In genomic region chr17:68237369-68238172, GRCh38 we compare ENCODE assay signal across 8 cellular contexts. TPM values are rescaled to one million over a fixed set of nuclear protein-coding genes. Genes with fewer than 3 reads are reported as not detected.
DNase-seq lines count a peak whose midpoint lies in the region; ATAC-seq lines count a peak whose summit lies in the region.
"Not testable (repeated sequence)": the region's sequence is repeated elsewhere in the genome, so short reads cannot be mapped to it uniquely, and the experiment has no call there.

No MANE protein-coding gene starts in this region.

- H3K4me3 Mint-ChIP-seq in IgD-negative memory B cell, result peak overlapping the region; percentile 86 to 94 (median 90)
- peak overlapping the region; percentile 82 for H3K4me3 Mint-ChIP-seq in activated naive CD8-positive, alpha-beta T cell
- H3K4me3 Mint-ChIP-seq in stimulated activated naive B cell treated with anti-CD40 and anti-IgM and Interleukin-4, amounts not matched to agents 10 μg/mL and 1 μg/mL and 100 μg/mL, for 72 hours, result peak overlapping the region; percentile 78 to 83

- H3K4me1 Mint-ChIP-seq in IgD-negative memory B cell, result peaks cover 18 to 49% (median 31%) of the 10 kb centered on the region in 3 donors
- H3K4me1 Mint-ChIP-seq in activated naive CD8-positive, alpha-beta T cell (ENCODE audit: low read depth), result peaks cover 48% of the 10 kb centered on the region
- peaks cover 42 to 68% of the 10 kb centered on the region in 2 donors for H3K4me1 Mint-ChIP-seq in stimulated activated naive B cell treated with anti-CD40 and anti-IgM and Interleukin-4, amounts not matched to agents 10 μg/mL and 1 μg/mL and 100 μg/mL, for 72 hours

- not testable (repeated sequence) for H3K36me3 Mint-ChIP-seq in IgD-negative memory B cell; activated naive CD8-positive, alpha-beta T cell
- peaks cover 24 to 36% of the 10 kb centered on the region in 2 donors for H3K36me3 Mint-ChIP-seq in stimulated activated naive B cell treated with anti-CD40 and anti-IgM and Interleukin-4, amounts not matched to agents 10 μg/mL and 1 μg/mL and 100 μg/mL, for 72 hours

- intact Hi-C loops in left colon (cut with DNase I, micrococcal nuclease), result not testable (repeated sequence)

- not testable (repeated sequence) for H3K9me3 Mint-ChIP-seq in IgD-negative memory B cell; activated naive CD8-positive, alpha-beta T cell (ENCODE audit: low read depth); stimulated activated naive B cell treated with anti-CD40 and anti-IgM and Interleukin-4, amounts not matched to agents 10 μg/mL and 1 μg/mL and 100 μg/mL, for 72 hours

- H3K27me3 Mint-ChIP-seq in IgD-negative memory B cell; activated naive CD8-positive, alpha-beta T cell; stimulated activated naive B cell treated with anti-CD40 and anti-IgM and Interleukin-4, amounts not matched to agents 10 μg/mL and 1 μg/mL and 100 μg/mL, for 72 hours: not testable (repeated sequence)

- peak; percentile 18 for DNase-seq in ELF-1 (ENCODE audit: low read depth, low spot score)
- peak; percentile 39 for DNase-seq in GM19238 (ENCODE audit: insufficient read length, low spot score)
- DNase-seq in T-helper 9 cell, result peak; percentile 50
- peak; percentile 40 to 62 for DNase-seq in left colon
- DNase-seq in stimulated activated naive B cell treated with anti-CD40 and anti-IgM and Interleukin-4, amounts not matched to agents 10 μg/mL and 1 μg/mL and 100 μg/mL, for 72 hours, result peak; percentile 86

- peak overlapping the region; percentile 97 to 100 (median 99) for H3K27ac Mint-ChIP-seq in IgD-negative memory B cell
- peak overlapping the region; percentile 93 for H3K27ac Mint-ChIP-seq in activated naive CD8-positive, alpha-beta T cell
- H3K27ac Mint-ChIP-seq in stimulated activated naive B cell treated with anti-CD40 and anti-IgM and Interleukin-4, amounts not matched to agents 10 μg/mL and 1 μg/mL and 100 μg/mL, for 72 hours, result peak overlapping the region; percentile 99

- ATAC-seq in HG02840 (IDR thresholded peaks at IDR 0.05; ENCODE audit: low FRiP score, unreplicated experiment), result peak; percentile 66
- peak; percentile 63 for ATAC-seq in left colon
- ATAC-seq in stimulated activated naive B cell treated with anti-CD40 and anti-IgM and Interleukin-4, amounts not matched to agents 10 μg/mL and 1 μg/mL and 100 μg/mL, for 72 hours (replicated peaks), result peak; percentile 80 to 83

RNA-seq across cellular contexts. Expression of gene AMZ2, which starts 10.3 kb away (rescaled TPM):
- polyA plus RNA-seq in IgD-negative memory B cell, result 80.0 TPM
- 10 to 100 TPM; 24.2 to 38.3 TPM for total RNA-seq in left colon

RNA-seq across cellular contexts. Expression of gene SLC16A6, which starts 53.4 kb away (rescaled TPM):
- polyA plus RNA-seq in IgD-negative memory B cell, result 0.33 TPM
- total RNA-seq in left colon, result under 1 TPM; 0.20 to 0.49 TPM

RNA-seq across cellular contexts. Expression of gene ARSG, which starts 53.7 kb away (rescaled TPM):
- 10.6 TPM for polyA plus RNA-seq in IgD-negative memory B cell
- total RNA-seq in left colon, result 1 to 10 TPM in 1 of 2 donors, under 1 TPM in 1; 0.70 to 2.3 TPM

Comparison
In these comparisons a context has a peak if more than half of its experiments do, and no peak if none do; other contexts are left out.
1. Peak in every context shown above with its lines: DNase-seq and ATAC-seq.
2. DNase-seq: peak in every context shown above with its lines; median percentile 86 in stimulated activated naive B cell treated with anti-CD40 and anti-IgM and Interleukin-4, amounts not matched to agents 10 μg/mL and 1 μg/mL and 100 μg/mL, for 72 hours; 51 in left colon; 50 in T-helper 9 cell; 39 in GM19238; 18 in ELF-1.